Comparison of ENCODE assay signal across 9 cellular contexts in genomic region chr19:2561895-2562294, GRCh38.
DNase-seq lines count a peak whose midpoint lies in the region; ATAC-seq and TF ChIP-seq lines count a peak whose summit lies in the region.
"Had no signal": no experiment of that assay in that cellular context is flagged by ENCODE, and none has a peak within 500 bp of the region (broad histone marks: within the 10 kb centered on the region; RNA-seq: fewer than 3 reads in every experiment).

No MANE protein-coding gene starts in this region.

- H3K4me3 Mint-ChIP-seq in stimulated activated naive CD8-positive, alpha-beta T cell treated with anti-CD3 and anti-CD28 coated beads, Interleukin-15, amount 100 ng/mL, for 72 hours = peak overlapping the region; percentile 89 to 90
- H3K4me3 Mint-ChIP-seq in glutamatergic neuron (ENCODE audit: unreplicated experiment) = no peak overlapping the region

- DNase-seq in activated CD8-positive, alpha-beta memory T cell treated with anti-CD3 and anti-CD28 coated beads for 24 hours = peak; percentile 88
- no peak for DNase-seq in left colon
- peak; percentile 79 to 89 for DNase-seq in stimulated activated naive CD8-positive, alpha-beta T cell treated with anti-CD3 and anti-CD28 coated beads, Interleukin-15, amount 100 ng/mL, for 72 hours
- no peak for DNase-seq in NCI-H1092 (lab: John Stamatoyannopoulos, UW)
- no peak for DNase-seq in glutamatergic neuron
- no peak for DNase-seq in BE2C

- intact Hi-C loops in left colon (cut with DNase I, micrococcal nuclease) = no loop called here

- no peaks in the 10 kb centered on the region for H3K9me3 Mint-ChIP-seq in stimulated activated naive CD8-positive, alpha-beta T cell treated with anti-CD3 and anti-CD28 coated beads, Interleukin-15, amount 100 ng/mL, for 72 hours
- H3K9me3 Mint-ChIP-seq in glutamatergic neuron (ENCODE audit: unreplicated experiment) = peaks cover 3% of the 10 kb centered on the region

- H3K27me3 Mint-ChIP-seq in stimulated activated naive CD8-positive, alpha-beta T cell treated with anti-CD3 and anti-CD28 coated beads, Interleukin-15, amount 100 ng/mL, for 72 hours = no peaks in the 10 kb centered on the region
- peaks cover 8% of the 10 kb centered on the region for H3K27me3 Mint-ChIP-seq in glutamatergic neuron (ENCODE audit: unreplicated experiment)

- TF ChIP-seq CTCF in glutamatergic neuron (IDR thresholded peaks at IDR 0.05; ENCODE audit: partially characterized antibody, unreplicated experiment) (no peak), BE2C (IDR thresholded peaks at IDR 0.05; ENCODE audit: low read depth, low read length) (no peak)

- no peaks in the 10 kb centered on the region for H3K4me1 ChIP-seq in BE2C

- H3K9me3 ChIP-seq in BE2C = no peaks in the 10 kb centered on the region
- H3K9me3 ChIP-seq: ovary had no signal

- H3K27ac Mint-ChIP-seq in stimulated activated naive CD8-positive, alpha-beta T cell treated with anti-CD3 and anti-CD28 coated beads, Interleukin-15, amount 100 ng/mL, for 72 hours = peak overlapping the region; percentile 96 to 98
- H3K27ac Mint-ChIP-seq in glutamatergic neuron (ENCODE audit: unreplicated experiment) = no peak overlapping the region

- H3K4me3 ChIP-seq in BE2C (ENCODE audit: low read depth, low read length) = no peak overlapping the region; the same call in 1 of the 2 replicates
- H3K4me3 ChIP-seq: ovary had no signal

- no peaks in the 10 kb centered on the region for H3K36me3 Mint-ChIP-seq in glutamatergic neuron (ENCODE audit: unreplicated experiment)

- ATAC-seq in GM19372 (IDR thresholded peaks at IDR 0.05; ENCODE audit: low read depth, unreplicated experiment) = peak; percentile 77
- peak; percentile 73 for ATAC-seq in HG03280 (IDR thresholded peaks at IDR 0.05; ENCODE audit: unreplicated experiment)
- peak; percentile 23 for ATAC-seq in left colon
- ATAC-seq in stimulated activated naive CD8-positive, alpha-beta T cell treated with anti-CD3 and anti-CD28 coated beads, Interleukin-15, amount 100 ng/mL, for 72 hours = peak; percentile 93

- no peaks in the 10 kb centered on the region for H3K36me3 ChIP-seq in BE2C
- H3K36me3 ChIP-seq: ovary had no signal

- no peaks in the 10 kb centered on the region for H3K27me3 ChIP-seq in BE2C
- H3K27me3 ChIP-seq: ovary had no signal

- peaks cover 68% of the 10 kb centered on the region for H3K4me1 Mint-ChIP-seq in stimulated activated naive CD8-positive, alpha-beta T cell treated with anti-CD3 and anti-CD28 coated beads, Interleukin-15, amount 100 ng/mL, for 72 hours
- peaks cover 3% of the 10 kb centered on the region for H3K4me1 Mint-ChIP-seq in glutamatergic neuron (ENCODE audit: low read depth, unreplicated experiment)

Comparison
In these comparisons a context has a peak if more than half of its experiments do, and no peak if none do; other contexts are left out.
1. ATAC-seq: peak in every context shown above with its lines; median percentile 93 in stimulated activated naive CD8-positive, alpha-beta T cell treated with anti-CD3 and anti-CD28 coated beads, Interleukin-15, amount 100 ng/mL, for 72 hours; 77 in GM19372; 73 in HG03280; 23 in left colon.
2. DNase-seq: peak in activated CD8-positive, alpha-beta memory T cell treated with anti-CD3 and anti-CD28 coated beads for 24 hours (single experiment) and stimulated activated naive CD8-positive, alpha-beta T cell treated with anti-CD3 and anti-CD28 coated beads, Interleukin-15, amount 100 ng/mL, for 72 hours (2 of 2); none in left colon (0 of 2), NCI-H1092 (single experiment), glutamatergic neuron (single experiment) and BE2C (single experiment).